ENCODE assay signal across 1 cellular context in the genomic region with DNA sequence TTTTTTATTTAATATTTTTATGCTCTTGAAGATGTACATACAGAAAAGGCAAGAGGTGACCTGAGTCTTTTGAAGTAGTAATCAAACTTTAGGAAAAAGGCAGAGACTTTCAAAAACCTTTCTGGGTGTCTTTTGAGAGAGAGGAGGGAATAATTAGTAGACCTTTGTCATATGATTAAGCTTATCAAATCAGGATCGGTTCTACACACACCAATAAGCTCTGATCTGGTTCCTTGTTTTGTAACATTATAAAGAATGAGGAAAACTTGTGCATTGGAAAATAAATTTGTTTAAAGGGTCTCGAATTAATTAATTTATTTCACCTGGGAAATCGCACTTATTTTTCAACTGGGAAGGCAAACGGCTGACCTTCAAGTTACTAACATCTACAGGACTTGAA.
TF ChIP-seq lines count a peak whose summit lies in the region.

No MANE protein-coding gene starts in this region.

TF ChIP-seq in WTC11, 78 proteins besides CTCF, POLR2A, EP300 and RAD21 (continued from another document):
- TF ChIP-seq MLX (CRISPR knock-in tag; IDR thresholded peaks at IDR 0.05): no peak
- no peak for TF ChIP-seq NFYB (CRISPR knock-in tag; conservative IDR thresholded peaks at IDR 0.05; ENCODE audit: low read depth)
- no peak for TF ChIP-seq IRF2 (CRISPR knock-in tag; IDR thresholded peaks at IDR 0.05; ENCODE audit: borderline replicate concordance, low read depth)
- TF ChIP-seq SP1 (CRISPR knock-in tag; conservative IDR thresholded peaks at IDR 0.05): no peak
- no peak for TF ChIP-seq ZNF317 (CRISPR knock-in tag; IDR thresholded peaks at IDR 0.05; ENCODE audit: borderline replicate concordance, low read depth)
- TF ChIP-seq AFF4 (CRISPR knock-in tag; IDR thresholded peaks at IDR 0.05; ENCODE audit: borderline replicate concordance): no peak
- TF ChIP-seq, protein P1, sequence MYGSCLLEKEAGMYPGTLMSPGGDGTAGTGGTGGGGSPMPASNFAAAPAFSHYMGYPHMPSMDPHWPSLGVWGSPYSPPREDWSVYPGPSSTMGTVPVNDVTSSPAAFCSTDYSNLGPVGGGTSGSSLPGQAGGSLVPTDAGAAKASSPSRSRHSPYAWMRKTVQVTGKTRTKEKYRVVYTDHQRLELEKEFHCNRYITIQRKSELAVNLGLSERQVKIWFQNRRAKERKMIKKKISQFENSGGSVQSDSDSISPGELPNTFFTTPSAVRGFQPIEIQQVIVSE (CRISPR knock-in tag; IDR thresholded peaks at IDR 0.05; ENCODE audit: borderline replicate concordance): no peak
- no peak for TF ChIP-seq MXD4 (CRISPR knock-in tag; IDR thresholded peaks at IDR 0.05; ENCODE audit: borderline replicate concordance)
- no peak for TF ChIP-seq NFATC4 (CRISPR knock-in tag; IDR thresholded peaks at IDR 0.05)
